ENCODE assay signal across 21 cellular contexts in genomic region chr20:44172572-44172950, GRCh38. TPM values are rescaled to one million over a fixed set of nuclear protein-coding genes. Genes with fewer than 3 reads are reported as not detected.
"Had no signal": no experiment of that assay in that cellular context is flagged by ENCODE, and none has a peak within 500 bp of the region (broad histone marks: within the 10 kb centered on the region; RNA-seq: fewer than 3 reads in every experiment).

No MANE protein-coding gene starts in this region.

- H3K27ac ChIP-seq: neural progenitor cell, SK-N-MC, upper lobe of left lung had no signal

- DNase-seq: activated B cell treated with CpG ODN at 0.5 μM for 24 hours; activated CD4-positive, alpha-beta T cell treated with anti-CD3 and anti-CD28 coated beads for 4 hours; activated CD8-positive, alpha-beta T cell treated with anti-CD3 and anti-CD28 coated beads for 36 hours; activated naive CD4-positive, alpha-beta T cell treated with anti-CD3 and anti-CD28 coated beads, Interleukin-2, amount 10 ng/mL, durations not matched to agents 7 days and 5 days; activated naive CD8-positive, alpha-beta T cell treated with anti-CD3 and anti-CD28 coated beads, Interleukin-2, amount 50 U/mL, for 24 hours; activated T-cell treated with anti-CD3 and anti-CD28 coated beads, Interleukin-2, amount 50 U/mL, for 4 hours; aorta; erythroblast; immature natural killer cell; kidney glomerular epithelial cell; naive thymus-derived CD4-positive, alpha-beta T cell; stimulated activated CD4-positive, alpha-beta T cell treated with anti-CD3 and anti-CD28 coated beads, Interleukin-1b, Interleukin-23, amount 100 ng/mL, for 48 hours; stimulated activated naive CD4-positive, alpha-beta T cell treated with Interleukin-2 at 50 U/mL for 16 hours; substantia nigra; T-cell; T-helper 9 cell; upper lobe of left lung had no signal

- H3K9me3 ChIP-seq: upper lobe of left lung had no signal

- H3K4me1 ChIP-seq: neural progenitor cell had no signal

- ATAC-seq: activated CD8-positive, alpha-beta T cell treated with anti-CD3 and anti-CD28 coated beads for 36 hours; activated naive CD8-positive, alpha-beta T cell treated with anti-CD3 and anti-CD28 coated beads, Interleukin-2, amount 50 U/mL, for 24 hours; activated T-cell treated with anti-CD3 and anti-CD28 coated beads, Interleukin-2, amount 50 U/mL, for 4 hours; naive thymus-derived CD4-positive, alpha-beta T cell; sciatic nerve; T-cell had no signal

- H3K36me3 ChIP-seq: neural progenitor cell, upper lobe of left lung had no signal

- H3K9ac ChIP-seq: neural progenitor cell had no signal

- H3K27me3 ChIP-seq: neural progenitor cell, upper lobe of left lung had no signal

- H3K4me3 ChIP-seq: neural progenitor cell, SK-N-MC, upper lobe of left lung had no signal

RNA-seq across cellular contexts. Expression of gene JPH2, which starts 14.4 kb away (rescaled TPM):
- total RNA-seq: activated B cell treated with CpG ODN at 0.5 μM for 24 hours; activated T-cell treated with anti-CD3 and anti-CD28 coated beads, Interleukin-2, amount 50 U/mL, for 4 hours; mononuclear cell had no signal
